10 cellular contexts compared by ENCODE assay signal in genomic region chr3:24522155-24522579, GRCh38. TPM values are rescaled to one million over a fixed set of nuclear protein-coding genes. Genes with fewer than 3 reads are reported as not detected.
DNase-seq lines count a peak whose midpoint lies in the region; ATAC-seq, FAIRE-seq and TF ChIP-seq lines count a peak whose summit lies in the region.
"Had no signal": no experiment of that assay in that cellular context is flagged by ENCODE, and none has a peak within 500 bp of the region (broad histone marks: within the 10 kb centered on the region; RNA-seq: fewer than 3 reads in every experiment).

No MANE protein-coding gene starts in this region.

- H3K27ac ChIP-seq in kidney (ENCODE audit: low read depth in 2 of 2, low read length in 2 of 2) (peak overlapping the region in 1 of 2 donors; percentile 35), gastrocnemius medialis (peak overlapping the region; percentile 80 to 92 (median 86))

- no peak for TF ChIP-seq POLR2A in gastrocnemius medialis (IDR thresholded peaks at IDR 0.05)

- peaks cover 42% of the 10 kb centered on the region for H3K27me3 Mint-ChIP-seq in activated T-helper 17 cell treated with anti-CD3 and anti-CD28 coated beads, Interleukin-2, amount 50 U/mL, for 72 hours

- H3K4me1 ChIP-seq in kidney (ENCODE audit: control insufficient read depth in 1 of 2, insufficient read depth in 1 of 2, low read depth in 1 of 2, low read length in 2 of 2) (peaks cover 3 to 9% of the 10 kb centered on the region in 2 donors), gastrocnemius medialis (peaks cover 17 to 22% of the 10 kb centered on the region in 2 donors)

- in situ Hi-C loops in gastrocnemius medialis (cut with MboI; ENCODE audit: low sequenced_read_pairs in 4 of 4), result no loop called here

- DNase-seq in H7, result peak; percentile 45
- DNase-seq in bronchial epithelial cell (ENCODE audit: low read depth), result no peak
- peak; percentile 74 for DNase-seq in kidney
- peak in 1 of 2 donors; percentile 18 for DNase-seq in gastrocnemius medialis
- DNase-seq in NCI-H187 (lab: John Stamatoyannopoulos, UW), result no peak
- DNase-seq in COLO829 (ENCODE audit: low spot score), result no peak
- DNase-seq: activated naive CD8-positive, alpha-beta T cell treated with anti-CD3 and anti-CD28 coated beads for 36 hours; DND-41 had no signal

- H3K4me1 Mint-ChIP-seq in activated T-helper 17 cell treated with anti-CD3 and anti-CD28 coated beads, Interleukin-2, amount 50 U/mL, for 72 hours, result peaks cover 4% of the 10 kb centered on the region

- H3K9me3 ChIP-seq in kidney (ENCODE audit: control insufficient read depth in 1 of 2, low read length in 2 of 2) (no peaks in the 10 kb centered on the region), gastrocnemius medialis (no peaks in the 10 kb centered on the region)

- H3K27ac Mint-ChIP-seq in activated T-helper 17 cell treated with anti-CD3 and anti-CD28 coated beads, Interleukin-2, amount 50 U/mL, for 72 hours, result no peak overlapping the region
- H3K27ac Mint-ChIP-seq: activated naive CD8-positive, alpha-beta T cell treated with anti-CD3 and anti-CD28 coated beads for 36 hours had no signal

- H3K27me3 ChIP-seq in H7 (ENCODE audit: control insufficient read depth, insufficient read depth, low read length) (peaks cover 53% of the 10 kb centered on the region), bronchial epithelial cell (ENCODE audit: control insufficient read depth, insufficient read depth, low read length) (peaks cover 3% of the 10 kb centered on the region), gastrocnemius medialis (no peaks in the 10 kb centered on the region)

- H3K4me3 Mint-ChIP-seq in activated T-helper 17 cell treated with anti-CD3 and anti-CD28 coated beads, Interleukin-2, amount 50 U/mL, for 72 hours, result no peak overlapping the region
- H3K4me3 Mint-ChIP-seq: activated naive CD8-positive, alpha-beta T cell treated with anti-CD3 and anti-CD28 coated beads for 36 hours had no signal

- H3K36me3 Mint-ChIP-seq in activated T-helper 17 cell treated with anti-CD3 and anti-CD28 coated beads, Interleukin-2, amount 50 U/mL, for 72 hours (ENCODE audit: low read depth), result no peaks in the 10 kb centered on the region
- H3K36me3 Mint-ChIP-seq: activated naive CD8-positive, alpha-beta T cell treated with anti-CD3 and anti-CD28 coated beads for 36 hours had no signal

- H3K9ac ChIP-seq in kidney (ENCODE audit: low read length in 2 of 2), result peak overlapping the region; percentile 21 to 66

- H3K36me3 ChIP-seq in H7 (replicated peaks; ENCODE audit: control insufficient read depth, insufficient read depth, low read length) (no peaks in the 10 kb centered on the region), bronchial epithelial cell (ENCODE audit: control insufficient read depth, insufficient read depth, low read length) (no peaks in the 10 kb centered on the region), kidney (ENCODE audit: control insufficient read depth in 1 of 2, insufficient read depth in 2 of 2, low read length in 2 of 2) (no peaks in the 10 kb centered on the region), gastrocnemius medialis (no peaks in the 10 kb centered on the region)

- H3K4me3 ChIP-seq in H7 (ENCODE audit: insufficient read depth, low read depth, low read length), result peak overlapping the region; percentile 65
- peak overlapping the region; percentile 61 for H3K4me3 ChIP-seq in bronchial epithelial cell (ENCODE audit: low read depth, low read length)
- peak overlapping the region; percentile 68 for H3K4me3 ChIP-seq in kidney (ENCODE audit: low read length in 2 of 2)
- H3K4me3 ChIP-seq in gastrocnemius medialis, result peak overlapping the region; percentile 71 to 94 (median 80)

- ATAC-seq in gastrocnemius medialis (no peak), HG03159 (IDR thresholded peaks at IDR 0.05; ENCODE audit: unreplicated experiment) (no peak)
- no peak for ATAC-seq in activated T-helper 17 cell treated with anti-CD3 and anti-CD28 coated beads, Interleukin-2, amount 50 U/mL, for 72 hours (replicated peaks)

- no peaks in the 10 kb centered on the region for H3K9me3 Mint-ChIP-seq in activated T-helper 17 cell treated with anti-CD3 and anti-CD28 coated beads, Interleukin-2, amount 50 U/mL, for 72 hours
- H3K9me3 Mint-ChIP-seq: activated naive CD8-positive, alpha-beta T cell treated with anti-CD3 and anti-CD28 coated beads for 36 hours had no signal

- FAIRE-seq in bronchial epithelial cell (lab: Jason Lieb, UNC) (no peak), kidney (lab: Jason Lieb, UNC) (no peak)

- TF ChIP-seq CTCF in bronchial epithelial cell (IDR thresholded peaks at IDR 0.05; ENCODE audit: insufficient read depth, low read length, severe bottlenecking) (no peak), kidney (IDR thresholded peaks at IDR 0.05; ENCODE audit: borderline replicate concordance, extremely low read depth, insufficient read depth) (no peak), gastrocnemius medialis (IDR thresholded peaks at IDR 0.05 in 4 of 5, conservative IDR thresholded peaks at IDR 0.05 in 1 of 5) (no peak)

- intact Hi-C loops in kidney (cut with DNase I) (no loop called here), gastrocnemius medialis (cut with DNase I; ENCODE audit: low total_unique reads) (loop anchor here (5.0 kb wide), 1 partner anchor 165 kb away; no protein-coding TSS in a partner anchor)

RNA-seq across cellular contexts. Expression of gene THRB, which starts 27.5 kb away (rescaled TPM):
- 1.0 and 5.0 TPM in 2 replicates for total RNA-seq in H7 (2014; rRNA removed; shearing (Covaris generic))
- total RNA-seq in bronchial epithelial cell (7.6 and 9.0 TPM in 2 replicates), kidney (17.2 TPM), gastrocnemius medialis (10 to 100 TPM; 20.1 to 60.0 (median 25.3) TPM)
- 4.5 TPM for polyA plus RNA-seq in kidney (ENCODE audit: insufficient read depth, low read depth, low replicate concordance)
- total RNA-seq in activated T-helper 17 cell treated with anti-CD3 and anti-CD28 coated beads, Interleukin-2, amount 50 U/mL, for 72 hours, result not detected
- total RNA-seq: activated naive CD8-positive, alpha-beta T cell treated with anti-CD3 and anti-CD28 coated beads for 36 hours had no signal

Comparison
In these comparisons a context has a peak if more than half of its experiments do, and no peak if none do; other contexts are left out.
1. DNase-seq: peak in H7 (single experiment) and kidney (single experiment); none in bronchial epithelial cell (single experiment), NCI-H187 (0 of 2) and COLO829 (single experiment).
2. Peak in every context shown above with its lines, with median percentiles within 50 percentile points of each other: H3K4me3 ChIP-seq.